19 cellular contexts compared by ENCODE assay signal in the genomic region with DNA sequence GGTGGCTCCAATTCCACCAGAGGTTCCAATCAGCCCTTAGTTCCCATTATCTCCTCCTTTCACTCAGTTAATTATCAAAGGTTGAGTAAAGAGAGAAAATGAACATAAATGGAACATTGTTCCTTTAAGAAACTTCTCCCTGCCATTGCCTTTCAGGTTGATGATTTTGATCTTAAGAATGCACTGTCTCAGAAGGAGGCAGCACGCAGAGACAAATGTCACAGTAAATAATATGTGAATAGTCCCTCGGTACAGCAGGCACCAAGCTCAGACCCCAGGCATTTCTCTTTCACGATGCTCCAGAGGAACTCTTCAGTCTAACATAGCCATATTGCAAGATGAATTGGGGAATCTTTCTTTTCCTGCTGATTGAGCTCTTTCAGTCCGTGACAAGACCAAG.
A peak's percentile ranks its signal among the peaks of the same experiment; 100 is the strongest.
DNase-seq lines count a peak whose midpoint lies in the region; ATAC-seq, FAIRE-seq and TF ChIP-seq lines count a peak whose summit lies in the region.
"Had no signal": no experiment of that assay in that cellular context is flagged by ENCODE, and none has a peak within 500 bp of the region (broad histone marks: within the 10 kb centered on the region; RNA-seq: fewer than 3 reads in every experiment).

No MANE protein-coding gene starts in this region.

- H3K4me1 Mint-ChIP-seq in GM23338, result no peaks in the 10 kb centered on the region; the same call in 2 of the 3 replicates

- dilution Hi-C loops in keratinocyte (cut with MboI; ENCODE audit: extremely low pct_ligation_motif_present, low sequenced_read_pairs), result no loop called here

- no peak overlapping the region for H3K4me2 ChIP-seq in GM23338
- H3K4me2 ChIP-seq in keratinocyte (ENCODE audit: control insufficient read depth, extremely low read depth, insufficient read depth, low read depth, low read length), result peak overlapping the region; percentile 18
- H3K4me2 ChIP-seq in trophoblast cell (ENCODE audit: low read length), result peak overlapping the region; percentile 25
- H3K4me2 ChIP-seq: BLaER1 treated with 17β-estradiol and CSF1 and Interleukin-3, amounts not matched to agents 10 nM and 100 nM had no signal

- H2BK120ac ChIP-seq in trophoblast cell (ENCODE audit: insufficient read depth, low read length, poor library complexity), result no peak overlapping the region

- H3K79me2 ChIP-seq in GM23338 (replicated peaks; ENCODE audit: insufficient read depth) (no peaks in the 10 kb centered on the region), keratinocyte (ENCODE audit: control insufficient read depth, insufficient read depth, low read length) (no peaks in the 10 kb centered on the region), trophoblast cell (ENCODE audit: control insufficient read depth, insufficient read depth, low read length, poor library complexity) (no peaks in the 10 kb centered on the region)

- no peak overlapping the region for H3K4ac ChIP-seq in trophoblast cell (ENCODE audit: low read depth, low read length)

- H3K27me3 ChIP-seq in GM23338 (ENCODE audit: insufficient read depth), result no peaks in the 10 kb centered on the region
- H3K27me3 ChIP-seq in RWPE2 (ENCODE audit: insufficient read depth, poor library complexity, severe bottlenecking), result no peaks in the 10 kb centered on the region
- H3K27me3 ChIP-seq in keratinocyte (ENCODE audit: control insufficient read depth, extremely low read depth, insufficient read depth, low read length), result no peaks in the 10 kb centered on the region
- H3K27me3 ChIP-seq in trophoblast cell (ENCODE audit: insufficient read depth, low read length), result no peaks in the 10 kb centered on the region
- no peaks in the 10 kb centered on the region for H3K27me3 ChIP-seq in upper lobe of right lung
- H3K27me3 ChIP-seq: BLaER1 treated with 17β-estradiol and CSF1 and Interleukin-3, amounts not matched to agents 10 nM and 100 nM had no signal

- H4K20me1 ChIP-seq in GM23338 (replicated peaks; ENCODE audit: insufficient read depth) (no peaks in the 10 kb centered on the region), keratinocyte (ENCODE audit: control insufficient read depth, extremely low read depth, insufficient read depth, low read length) (no peaks in the 10 kb centered on the region)
- H4K20me1 ChIP-seq: BLaER1 treated with 17β-estradiol and CSF1 and Interleukin-3, amounts not matched to agents 10 nM and 100 nM had no signal

- no peak overlapping the region for H3K9ac ChIP-seq in keratinocyte (ENCODE audit: control insufficient read depth, extremely low read depth, insufficient read depth, low read length)
- H3K9ac ChIP-seq in trophoblast cell (ENCODE audit: low read length), result no peak overlapping the region
- H3K9ac ChIP-seq: BLaER1 treated with 17β-estradiol and CSF1 and Interleukin-3, amounts not matched to agents 10 nM and 100 nM had no signal

- no peaks in the 10 kb centered on the region for H3F3A ChIP-seq in GM23338 (replicated peaks; ENCODE audit: low read depth)

- no peak overlapping the region for H3K27ac Mint-ChIP-seq in GM23338
- H3K27ac Mint-ChIP-seq: CD4-positive, alpha-beta T cell; HFFc6 had no signal

- peak overlapping the region; percentile 9; the same call in 1 of the 2 replicates for H2AFZ ChIP-seq in GM23338
- H2AFZ ChIP-seq in keratinocyte (ENCODE audit: control insufficient read depth, low read length), result no peak overlapping the region
- no peak overlapping the region for H2AFZ ChIP-seq in trophoblast cell (ENCODE audit: insufficient read depth, low read length, poor library complexity)

- no peak for DNase-seq in GM23338 (ENCODE audit: low spot score)
- no peak for DNase-seq in RWPE2 (ENCODE audit: low spot score)
- no peak for DNase-seq in keratinocyte (ENCODE audit: low read depth, low spot score)
- DNase-seq in trophoblast cell, result peak in 1 of 2 donors; percentile 2
- no peak for DNase-seq in CD1c-positive myeloid dendritic cell (ENCODE audit: extremely low spot score)
- no peak for DNase-seq in KG1 (lab: John Stamatoyannopoulos, UW)
- no peak for DNase-seq in upper lobe of right lung
- DNase-seq in anterior cingulate cortex (lab: John Stamatoyannopoulos, UW), result no peak
- DNase-seq: ACHN; CD4-positive, alpha-beta T cell; DMS79; HCEC 1CT; HFFc6 had no signal

- no peak for TF ChIP-seq CTCF in GM23338 (conservative IDR thresholded peaks at IDR 0.05; ENCODE audit: low read depth in 2 of 2)
- no peak for TF ChIP-seq CTCF in RWPE2 (IDR thresholded peaks at IDR 0.05; ENCODE audit: poor library complexity, severe bottlenecking)
- no peak for TF ChIP-seq CTCF in keratinocyte (optimal IDR thresholded peaks at IDR 0.05 in 1 of 3, IDR thresholded peaks at IDR 0.05 in 1 of 3, conservative IDR thresholded peaks at IDR 0.05 in 1 of 3; ENCODE audit: extremely low read depth in 1 of 3, insufficient read depth in 2 of 3, low read length in 3 of 3)
- TF ChIP-seq CTCF in upper lobe of right lung (IDR thresholded peaks at IDR 0.05), result no peak

- H4K8ac ChIP-seq in trophoblast cell (ENCODE audit: low read depth, low read length), result no peak overlapping the region

- peaks cover 5% of the 10 kb centered on the region for H3K27me3 Mint-ChIP-seq in GM23338 (ENCODE audit: insufficient read depth, low read depth, poor library complexity)
- H3K27me3 Mint-ChIP-seq: CD4-positive, alpha-beta T cell had no signal

- WGBS in trophoblast cell (ENCODE audit: extremely low coverage, insufficient coverage, insufficient read length), result no CpG with 5 or more reads among the region's 4 CpGs

- no peak overlapping the region for H2BK5ac ChIP-seq in trophoblast cell (ENCODE audit: low read depth, low read length, poor library complexity)

- H3K36me3 Mint-ChIP-seq in GM23338 (ENCODE audit: low read depth), result no peaks in the 10 kb centered on the region

- H3K36me3 ChIP-seq in GM23338 (ENCODE audit: insufficient read depth) (no peaks in the 10 kb centered on the region), RWPE2 (ENCODE audit: low read depth) (no peaks in the 10 kb centered on the region), keratinocyte (ENCODE audit: control insufficient read depth in 2 of 2, extremely low read depth in 1 of 2, insufficient read depth in 2 of 2, low read length in 2 of 2) (no peaks in the 10 kb centered on the region), trophoblast cell (ENCODE audit: control insufficient read depth in 1 of 2, insufficient read depth in 2 of 2, low read length in 2 of 2) (no peaks in the 10 kb centered on the region), upper lobe of right lung (no peaks in the 10 kb centered on the region)
- H3K36me3 ChIP-seq: BLaER1 treated with 17β-estradiol and CSF1 and Interleukin-3, amounts not matched to agents 10 nM and 100 nM had no signal

- no peak overlapping the region for H3K14ac ChIP-seq in trophoblast cell (ENCODE audit: low read length)

- H3K79me1 ChIP-seq in trophoblast cell (ENCODE audit: low read length), result no peaks in the 10 kb centered on the region

- H3K18ac ChIP-seq in trophoblast cell (ENCODE audit: low read length), result no peak overlapping the region

- no peak overlapping the region for H3K23ac ChIP-seq in trophoblast cell (ENCODE audit: low read length)

- no peaks in the 10 kb centered on the region; the same call in 2 of the 3 replicates for H3K9me3 Mint-ChIP-seq in GM23338

- FAIRE-seq in keratinocyte (lab: Jason Lieb, UNC), result no peak
- FAIRE-seq: GM12878, GM18507, H1, HepG2, HTR-8/SVneo had no signal

- H3K9me3 ChIP-seq in RWPE2 (ENCODE audit: severe bottlenecking) (no peaks in the 10 kb centered on the region), keratinocyte (ENCODE audit: control insufficient read depth, low read depth, low read length) (no peaks in the 10 kb centered on the region), trophoblast cell (ENCODE audit: insufficient read depth, low read depth, low read length) (no peaks in the 10 kb centered on the region), upper lobe of right lung (no peaks in the 10 kb centered on the region)
- H3K9me3 ChIP-seq: BLaER1 treated with 17β-estradiol and CSF1 and Interleukin-3, amounts not matched to agents 10 nM and 100 nM had no signal

- no peak overlapping the region for H2BK12ac ChIP-seq in trophoblast cell (ENCODE audit: low read length)

- no peak for ATAC-seq in GM23338
- ATAC-seq in RWPE2 (ENCODE audit: low read depth), result peak; percentile 27; the same call in 1 of the 3 replicates
- ATAC-seq in upper lobe of right lung, result no peak
- ATAC-seq: GM12878, HepG2 had no signal

- H3K4me3 ChIP-seq in GM23338 (no peak overlapping the region), RWPE2 (ENCODE audit: severe bottlenecking) (no peak overlapping the region), keratinocyte (ENCODE audit: control insufficient read depth in 2 of 3, extremely low read depth in 1 of 3, insufficient read depth in 2 of 3, low read depth in 1 of 3, low read length in 3 of 3) (no peak overlapping the region), trophoblast cell (ENCODE audit: low read depth, low read length) (no peak overlapping the region), upper lobe of right lung (no peak overlapping the region)
- H3K4me3 ChIP-seq: BLaER1 treated with 17β-estradiol and CSF1 and Interleukin-3, amounts not matched to agents 10 nM and 100 nM; GM12878 had no signal

- no peaks in the 10 kb centered on the region for H3K4me1 ChIP-seq in GM23338 (ENCODE audit: insufficient read depth)
- no peaks in the 10 kb centered on the region for H3K4me1 ChIP-seq in RWPE2 (ENCODE audit: insufficient read depth, poor library complexity, severe bottlenecking)
- H3K4me1 ChIP-seq in keratinocyte (ENCODE audit: control insufficient read depth, extremely low read depth, insufficient read depth, low read length), result peaks cover 5% of the 10 kb centered on the region
- peaks cover 3 to 8% of the 10 kb centered on the region in 2 experiments for H3K4me1 ChIP-seq in trophoblast cell (ENCODE audit: control insufficient read depth in 1 of 2, insufficient read depth in 2 of 2, low read length in 2 of 2)
- H3K4me1 ChIP-seq in upper lobe of right lung, result no peaks in the 10 kb centered on the region
- H3K4me1 ChIP-seq: BLaER1 treated with 17β-estradiol and CSF1 and Interleukin-3, amounts not matched to agents 10 nM and 100 nM had no signal

- H4K12ac ChIP-seq in trophoblast cell (ENCODE audit: low read depth, low read length), result no peak overlapping the region

- no peaks in the 10 kb centered on the region; the same call in 1 of the 2 replicates for H3K9me2 ChIP-seq in GM23338 (ENCODE audit: insufficient read depth)

- no peak overlapping the region for H4K91ac ChIP-seq in trophoblast cell (ENCODE audit: low read depth, low read length)

- no peaks in the 10 kb centered on the region for H3K9me1 ChIP-seq in keratinocyte (ENCODE audit: control insufficient read depth, extremely low read depth, insufficient read depth, low read length)

- H3K27ac ChIP-seq in GM23338 (ENCODE audit: low read depth) (no peak overlapping the region), RWPE2 (ENCODE audit: poor library complexity, severe bottlenecking) (no peak overlapping the region), keratinocyte (ENCODE audit: control insufficient read depth, insufficient read depth, low read length) (no peak overlapping the region), trophoblast cell (ENCODE audit: low read depth, low read length) (no peak overlapping the region), upper lobe of right lung (no peak overlapping the region)
- H3K27ac ChIP-seq: BLaER1 treated with 17β-estradiol and CSF1 and Interleukin-3, amounts not matched to agents 10 nM and 100 nM had no signal

- H2AK5ac ChIP-seq in trophoblast cell (ENCODE audit: low read length), result no peak overlapping the region

- H3K4me3 Mint-ChIP-seq in GM23338, result no peak overlapping the region
- H3K4me3 Mint-ChIP-seq: CD4-positive, alpha-beta T cell; HFFc6 had no signal

- intact Hi-C loops in upper lobe of right lung (cut with DNase I), result no loop called here
